ENCODE assay signal across 1 cellular context in the genomic region with DNA sequence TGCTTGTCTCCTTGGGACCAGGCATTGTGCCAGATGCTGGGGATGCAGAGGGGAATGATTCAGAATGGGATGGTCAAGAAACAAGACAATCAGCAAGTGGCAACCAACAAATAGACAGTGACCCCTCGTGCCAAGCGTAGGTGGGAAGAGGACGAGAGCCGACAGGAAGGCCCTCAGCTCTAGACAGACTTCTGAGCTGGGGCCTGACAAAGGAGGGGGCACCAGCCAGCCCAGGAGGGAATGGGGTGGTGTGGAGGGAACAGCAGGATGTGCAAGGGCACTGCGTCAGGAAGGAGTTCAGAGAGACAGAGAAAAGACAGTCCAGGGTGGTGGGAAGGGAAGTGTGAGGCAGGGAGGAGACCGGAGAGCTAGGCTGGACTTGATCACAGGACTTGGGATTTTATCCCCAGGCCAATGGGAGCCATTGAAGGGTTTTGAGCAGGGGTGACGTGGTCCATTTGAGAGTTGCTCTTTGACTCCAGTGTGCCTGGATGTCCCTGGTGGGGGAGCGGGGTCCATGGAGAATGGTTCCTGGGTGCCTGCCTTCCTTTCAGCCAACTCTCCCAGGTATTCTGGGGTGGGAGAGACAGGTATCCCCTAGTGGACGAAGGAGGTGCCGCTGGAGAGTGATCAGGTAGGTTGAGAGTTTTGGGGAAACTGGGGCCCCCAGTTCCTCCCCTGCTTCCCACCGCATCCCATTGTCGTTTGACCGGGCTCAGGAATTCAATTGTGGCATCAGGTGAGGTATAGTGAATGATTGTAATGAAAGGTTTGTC.
TF ChIP-seq lines count a peak whose summit lies in the region.

No MANE protein-coding gene starts in this region.

TF ChIP-seq in HepG2, 621 proteins besides CTCF, POLR2A, EP300 and RAD21:
- TF ChIP-seq, protein P1, sequence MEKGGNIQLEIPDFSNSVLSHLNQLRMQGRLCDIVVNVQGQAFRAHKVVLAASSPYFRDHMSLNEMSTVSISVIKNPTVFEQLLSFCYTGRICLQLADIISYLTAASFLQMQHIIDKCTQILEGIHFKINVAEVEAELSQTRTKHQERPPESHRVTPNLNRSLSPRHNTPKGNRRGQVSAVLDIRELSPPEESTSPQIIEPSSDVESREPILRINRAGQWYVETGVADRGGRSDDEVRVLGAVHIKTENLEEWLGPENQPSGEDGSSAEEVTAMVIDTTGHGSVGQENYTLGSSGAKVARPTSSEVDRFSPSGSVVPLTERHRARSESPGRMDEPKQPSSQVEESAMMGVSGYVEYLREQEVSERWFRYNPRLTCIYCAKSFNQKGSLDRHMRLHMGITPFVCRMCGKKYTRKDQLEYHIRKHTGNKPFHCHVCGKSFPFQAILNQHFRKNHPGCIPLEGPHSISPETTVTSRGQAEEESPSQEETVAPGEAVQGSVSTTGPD (CRISPR knock-in tag; IDR thresholded peaks at IDR 0.05), result no peak
TF ChIP-seq in HepG2: peak in this region for 0.
